ENCODE assay signal across 26 cellular contexts in genomic region chr1:208410409-208410808, GRCh38.
"Had no signal": no experiment of that assay in that cellular context is flagged by ENCODE, and none has a peak within 500 bp of the region (broad histone marks: within the 10 kb centered on the region; RNA-seq: fewer than 3 reads in every experiment).

No MANE protein-coding gene starts in this region.

- H3K4me1 ChIP-seq: ascending aorta, Peyer's patch had no signal

- H3K27ac Mint-ChIP-seq: activated CD4-positive, alpha-beta T cell treated with anti-CD3 and anti-CD28 coated beads, Interleukin-2, amount 10 ng/mL, durations not matched to agents 24 days and 14 days; activated CD8-positive, alpha-beta T cell treated with anti-CD3 and anti-CD28 coated beads for 36 hours; activated naive CD8-positive, alpha-beta T cell treated with anti-CD3 and anti-CD28 coated beads, Interleukin-2, amount 10 ng/mL, durations not matched to agents 7 days and 5 days; activated T-cell treated with anti-CD3 and anti-CD28 coated beads, Interleukin-2, amount 50 U/mL, for 72 hours; activated T-helper 17 cell treated with anti-CD3 and anti-CD28 coated beads, Interleukin-2, amount 50 U/mL, for 72 hours had no signal

- DNase-seq: activated CD4-positive, alpha-beta T cell treated with anti-CD3 and anti-CD28 coated beads, Interleukin-2, amount 10 ng/mL, durations not matched to agents 24 days and 14 days; activated CD4-positive, alpha-beta T cell treated with anti-CD3 and anti-CD28 coated beads, Interleukin-2, amount 50 U/mL, for 4 hours; activated CD8-positive, alpha-beta T cell treated with anti-CD3 and anti-CD28 coated beads for 36 hours; activated effector memory CD4-positive, alpha-beta T cell treated with anti-CD3 and anti-CD28 coated beads, Interleukin-2, amount 50 U/mL, for 16 hours; activated naive CD4-positive, alpha-beta T cell; activated naive CD4-positive, alpha-beta T cell treated with anti-CD3 and anti-CD28 coated beads, Interleukin-2, amount 50 U/mL, for 16 hours; activated naive CD8-positive, alpha-beta T cell treated with anti-CD3 and anti-CD28 coated beads, Interleukin-2, amount 10 ng/mL, durations not matched to agents 7 days and 5 days; activated T-cell treated with anti-CD3 and anti-CD28 coated beads, Interleukin-2, amount 50 U/mL, for 1 hour; activated T-cell treated with anti-CD3 and anti-CD28 coated beads, Interleukin-2, amount 50 U/mL, for 72 hours; amygdala; Kasumi-1; MG63; NCI-H1048; NCI-H1105 treated with DMSO at 0.1 percent for 48 hours; NCI-H1436; NCI-H1694 treated with DMSO at 0.1 percent for 48 hours; NCI-H2029; NCI-H345; NCI-H524 treated with DMSO at 0.1 percent for 48 hours; Peyer's patch; RPMI8226; SHP77 treated with DMSO at 0.1 percent for 48 hours; T1000 had no signal

- H3K4me3 ChIP-seq: ascending aorta, MG63, Peyer's patch, SJSA1 had no signal

- H3K4me1 Mint-ChIP-seq: activated CD4-positive, alpha-beta T cell treated with anti-CD3 and anti-CD28 coated beads, Interleukin-2, amount 10 ng/mL, durations not matched to agents 24 days and 14 days; activated naive CD8-positive, alpha-beta T cell treated with anti-CD3 and anti-CD28 coated beads, Interleukin-2, amount 10 ng/mL, durations not matched to agents 7 days and 5 days; activated T-helper 17 cell treated with anti-CD3 and anti-CD28 coated beads, Interleukin-2, amount 50 U/mL, for 72 hours had no signal

- H3K36me3 ChIP-seq: ascending aorta, MG63, Peyer's patch, SJSA1 had no signal

- H3K27ac ChIP-seq: ascending aorta, Peyer's patch, SJSA1 had no signal

- H3K36me3 Mint-ChIP-seq: activated naive CD8-positive, alpha-beta T cell treated with anti-CD3 and anti-CD28 coated beads, Interleukin-2, amount 10 ng/mL, durations not matched to agents 7 days and 5 days had no signal

- H3K9me3 Mint-ChIP-seq: activated CD4-positive, alpha-beta T cell treated with anti-CD3 and anti-CD28 coated beads, Interleukin-2, amount 10 ng/mL, durations not matched to agents 24 days and 14 days; activated CD8-positive, alpha-beta T cell treated with anti-CD3 and anti-CD28 coated beads for 36 hours; activated naive CD8-positive, alpha-beta T cell treated with anti-CD3 and anti-CD28 coated beads, Interleukin-2, amount 10 ng/mL, durations not matched to agents 7 days and 5 days; activated T-cell treated with anti-CD3 and anti-CD28 coated beads, Interleukin-2, amount 50 U/mL, for 72 hours; activated T-helper 17 cell treated with anti-CD3 and anti-CD28 coated beads, Interleukin-2, amount 50 U/mL, for 72 hours had no signal

- ATAC-seq: activated CD8-positive, alpha-beta T cell treated with anti-CD3 and anti-CD28 coated beads for 36 hours; activated T-cell treated with anti-CD3 and anti-CD28 coated beads, Interleukin-2, amount 50 U/mL, for 72 hours; activated T-helper 17 cell treated with anti-CD3 and anti-CD28 coated beads, Interleukin-2, amount 50 U/mL, for 72 hours had no signal

- H3K4me3 Mint-ChIP-seq: activated CD4-positive, alpha-beta T cell treated with anti-CD3 and anti-CD28 coated beads, Interleukin-2, amount 10 ng/mL, durations not matched to agents 24 days and 14 days; activated CD8-positive, alpha-beta T cell treated with anti-CD3 and anti-CD28 coated beads for 36 hours; activated naive CD8-positive, alpha-beta T cell treated with anti-CD3 and anti-CD28 coated beads, Interleukin-2, amount 10 ng/mL, durations not matched to agents 7 days and 5 days; activated T-cell treated with anti-CD3 and anti-CD28 coated beads, Interleukin-2, amount 50 U/mL, for 72 hours; activated T-helper 17 cell treated with anti-CD3 and anti-CD28 coated beads, Interleukin-2, amount 50 U/mL, for 72 hours had no signal

- H3K9me3 ChIP-seq: ascending aorta, MG63, Peyer's patch, SJSA1 had no signal

- H3K27me3 ChIP-seq: ascending aorta, MG63, Peyer's patch, SJSA1 had no signal
